ENCODE assay signal across 9 cellular contexts in genomic region chr12:14716848-14717444, GRCh38. TPM values are rescaled to one million over a fixed set of nuclear protein-coding genes. Genes with fewer than 3 reads are reported as not detected.
DNase-seq lines count a peak whose midpoint lies in the region; ATAC-seq and TF ChIP-seq lines count a peak whose summit lies in the region.
"Had no signal": no experiment of that assay in that cellular context is flagged by ENCODE, and none has a peak within 500 bp of the region (broad histone marks: within the 10 kb centered on the region; RNA-seq: fewer than 3 reads in every experiment).

No MANE protein-coding gene starts in this region.

- H3K27ac Mint-ChIP-seq in brain, result no peak overlapping the region
- H3K27ac Mint-ChIP-seq: natural killer cell treated with Interleukin-12 subunit alpha and Interleukin-12 subunit beta and Interleukin-15 and Interleukin-18, amount 100 ng/mL, for 72 hours had no signal

- DNase-seq in AG10803 (ENCODE audit: low read depth) (peak; percentile 45), HPDE6-E6E7 (ENCODE audit: extremely low spot score) (peak; percentile 25), SW480 (ENCODE audit: low spot score) (peak; percentile 58), kidney tubule cell (ENCODE audit: low spot score) (peak; percentile 48)
- peak; percentile 56 for DNase-seq in stimulated activated CD8-positive, alpha-beta memory T cell treated with anti-CD3 and anti-CD28 coated beads, Interleukin-4, amount 100 ng/mL, for 48 hours

- no peak overlapping the region for H3K4me3 ChIP-seq in AG10803 (ENCODE audit: low read length)

- H3K9me3 Mint-ChIP-seq in brain, result peaks cover 0 to 5% (median 2%) of the 10 kb centered on the region in 5 experiments
- H3K9me3 Mint-ChIP-seq: natural killer cell treated with Interleukin-12 subunit alpha and Interleukin-12 subunit beta and Interleukin-15 and Interleukin-18, amount 100 ng/mL, for 72 hours had no signal

- TF ChIP-seq CTCF in AG10803 (conservative IDR thresholded peaks at IDR 0.05; ENCODE audit: low read length) (peak; percentile 76), brain (conservative IDR thresholded peaks at IDR 0.05) (peak; percentile 39 to 44)

- H3K27me3 Mint-ChIP-seq in brain, result peaks cover 5% of the 10 kb centered on the region

- no peak overlapping the region for H3K4me3 Mint-ChIP-seq in brain
- H3K4me3 Mint-ChIP-seq: natural killer cell treated with Interleukin-12 subunit alpha and Interleukin-12 subunit beta and Interleukin-15 and Interleukin-18, amount 100 ng/mL, for 72 hours had no signal

- H3K4me1 Mint-ChIP-seq in brain, result no peaks in the 10 kb centered on the region

- H3K36me3 Mint-ChIP-seq in brain, result no peaks in the 10 kb centered on the region
- H3K36me3 Mint-ChIP-seq: natural killer cell treated with Interleukin-12 subunit alpha and Interleukin-12 subunit beta and Interleukin-15 and Interleukin-18, amount 100 ng/mL, for 72 hours had no signal

- ATAC-seq in GM18858 (IDR thresholded peaks at IDR 0.05; ENCODE audit: unreplicated experiment) (peak; percentile 80), HG03196 (IDR thresholded peaks at IDR 0.05; ENCODE audit: unreplicated experiment) (no peak)

RNA-seq across cellular contexts. Expression of gene GUCY2C, which starts 20.5 kb away (rescaled TPM):
- polyA plus RNA-seq in brain (ENCODE audit: insufficient read depth, low read depth, low replicate concordance), result not detected
